ENCODE assay signal across 13 cellular contexts in the genomic region with DNA sequence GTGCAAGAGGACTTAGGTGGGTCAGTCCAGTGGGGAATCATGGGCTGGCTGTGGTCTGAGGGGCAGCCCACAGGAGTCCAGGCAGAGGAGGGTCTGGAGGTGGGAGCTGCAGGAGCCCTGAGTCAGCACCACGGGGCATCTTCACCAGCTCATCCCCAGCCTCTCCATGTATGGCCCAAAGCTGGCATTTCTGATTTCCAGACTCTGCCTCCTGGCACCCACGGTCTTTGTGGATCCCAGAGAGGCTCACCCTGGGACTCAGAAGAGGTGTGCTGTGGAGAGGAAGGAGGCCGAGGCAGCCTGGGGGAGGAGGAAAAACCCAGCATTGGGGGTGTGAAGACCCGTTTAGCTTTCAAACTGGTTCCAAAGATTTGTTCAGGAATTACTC.
DNase-seq lines count a peak whose midpoint lies in the region; ATAC-seq and TF ChIP-seq lines count a peak whose summit lies in the region.
"Had no signal": no experiment of that assay in that cellular context is flagged by ENCODE, and none has a peak within 500 bp of the region (broad histone marks: within the 10 kb centered on the region; RNA-seq: fewer than 3 reads in every experiment).

No MANE protein-coding gene starts in this region.

- H3K4me3 Mint-ChIP-seq in activated naive CD4-positive, alpha-beta T cell treated with anti-CD3 and anti-CD28 coated beads, Interleukin-2, amount 50 U/mL, for 24 hours: peak overlapping the region; percentile 36
- peak overlapping the region in 1 of 3 donors; percentile 37 for H3K4me3 Mint-ChIP-seq in T-cell

- peaks cover 90% of the 10 kb centered on the region for H3K4me1 Mint-ChIP-seq in activated naive CD4-positive, alpha-beta T cell treated with anti-CD3 and anti-CD28 coated beads, Interleukin-2, amount 50 U/mL, for 24 hours
- peaks cover 76 to 94% (median 82%) of the 10 kb centered on the region in 3 donors for H3K4me1 Mint-ChIP-seq in T-cell

- intact Hi-C loops in mucosa of descending colon (cut with DNase I, micrococcal nuclease): no loop called here
- intact Hi-C loops in psoas muscle (cut with DNase I): loop anchor here (5.0 kb wide), 2 partner anchors 40 to 45 kb away; no protein-coding TSS in a partner anchor

- H3K27ac Mint-ChIP-seq in activated naive CD4-positive, alpha-beta T cell treated with anti-CD3 and anti-CD28 coated beads, Interleukin-2, amount 50 U/mL, for 24 hours: no peak overlapping the region
- H3K27ac Mint-ChIP-seq in T-cell: peak overlapping the region; percentile 96 to 97

- CTCF ChIA-PET in T-cell (lab: Charles Lee): interaction anchor here in 1 of 2 donors (1.6 kb wide), 1 partner anchor 99 kb away, joined by 4 read pairs; no protein-coding TSS in a partner anchor

- no peak for DNase-seq in activated naive CD4-positive, alpha-beta T cell treated with anti-CD3 and anti-CD28 coated beads, Interleukin-2, amount 50 U/mL, for 16 hours
- DNase-seq in T-cell (peak in 1 of 34 experiments; percentile 11), mucosa of descending colon (peak in 2 of 3 donors; percentile 22 to 43), ureter (ENCODE audit: low spot score) (peak; percentile 38), epidermal melanocyte (ENCODE audit: insufficient read length, low spot score) (no peak), psoas muscle (no peak)
- no peak for DNase-seq in effector CD8-positive, alpha-beta T cell (lab: John Stamatoyannopoulos, UW)
- DNase-seq: AML-193; DND-41; effector CD4-positive, alpha-beta T cell; mammary epithelial cell; NCI-H446 treated with DMSO at 0.1 percent for 48 hours had no signal

- peaks cover 39% of the 10 kb centered on the region for H3K4me1 ChIP-seq in mucosa of descending colon (ENCODE audit: low read depth)
- peaks cover 15% of the 10 kb centered on the region for H3K4me1 ChIP-seq in psoas muscle

- H3K27me3 ChIP-seq in psoas muscle (ENCODE audit: insufficient read depth in 3 of 3, low read length in 2 of 3): no peaks in the 10 kb centered on the region

- no peak overlapping the region for H3K27ac ChIP-seq in psoas muscle

- H3K36me3 Mint-ChIP-seq in activated naive CD4-positive, alpha-beta T cell treated with anti-CD3 and anti-CD28 coated beads, Interleukin-2, amount 50 U/mL, for 24 hours: no peaks in the 10 kb centered on the region
- no peaks in the 10 kb centered on the region for H3K36me3 Mint-ChIP-seq in T-cell

- H3K9me3 Mint-ChIP-seq in activated naive CD4-positive, alpha-beta T cell treated with anti-CD3 and anti-CD28 coated beads, Interleukin-2, amount 50 U/mL, for 24 hours: no peaks in the 10 kb centered on the region
- no peaks in the 10 kb centered on the region for H3K9me3 Mint-ChIP-seq in T-cell

- POLR2A ChIA-PET in T-cell (lab: Charles Lee): interaction anchor here in 1 of 2 donors (0.7 kb wide), 1 partner anchor 9 kb away, joined by 6 read pairs; no protein-coding TSS in a partner anchor

- no peaks in the 10 kb centered on the region for H3K27me3 Mint-ChIP-seq in activated naive CD4-positive, alpha-beta T cell treated with anti-CD3 and anti-CD28 coated beads, Interleukin-2, amount 50 U/mL, for 24 hours
- H3K27me3 Mint-ChIP-seq in T-cell: no peaks in the 10 kb centered on the region

- no peak for ATAC-seq in T-cell (replicated peaks in 1 of 4)
- no peak for ATAC-seq in mucosa of descending colon
- no peak for ATAC-seq in psoas muscle

- WGBS in psoas muscle, 3 donors: 87 to 91% (median 91%) methylated on average over 4 of the region's 4 CpGs

- no peak overlapping the region for H3K4me3 ChIP-seq in mucosa of descending colon
- no peak overlapping the region for H3K4me3 ChIP-seq in psoas muscle

- TF ChIP-seq CTCF in mucosa of descending colon (IDR thresholded peaks at IDR 0.05) (no peak), psoas muscle (IDR thresholded peaks at IDR 0.05) (no peak)

- no peaks in the 10 kb centered on the region for H3K9me3 ChIP-seq in mucosa of descending colon
- H3K9me3 ChIP-seq in psoas muscle: no peaks in the 10 kb centered on the region

- H3K36me3 ChIP-seq in mucosa of descending colon (ENCODE audit: low read depth): no peaks in the 10 kb centered on the region
- H3K36me3 ChIP-seq in psoas muscle (ENCODE audit: insufficient read depth in 1 of 2, low read depth in 1 of 2): no peaks in the 10 kb centered on the region

Comparison
In these comparisons a context has a peak if more than half of its experiments do, and no peak if none do; other contexts are left out.
1. DNase-seq: peak in mucosa of descending colon (2 of 3) and ureter (single experiment); none in activated naive CD4-positive, alpha-beta T cell treated with anti-CD3 and anti-CD28 coated beads, Interleukin-2, amount 50 U/mL, for 16 hours (single experiment), epidermal melanocyte (single experiment), effector CD8-positive, alpha-beta T cell (single experiment) and psoas muscle (0 of 2).
2. intact Hi-C loops: an anchor here in psoas muscle (5.0 kb wide); none called in mucosa of descending colon.